In genomic region chr13:27790523-27790922, GRCh38 we compare ENCODE assay signal across 1 cellular context.
TF ChIP-seq lines count a peak whose summit lies in the region.

No MANE protein-coding gene starts in this region.

TF ChIP-seq in SK-N-SH, 30 proteins besides CTCF, POLR2A, EP300 and RAD21 (continued from another document):
- TF ChIP-seq FOXM1 (IDR thresholded peaks at IDR 0.05; ENCODE audit: low read depth): no peak
- TF ChIP-seq TCF12 (IDR thresholded peaks at IDR 0.05): no peak
- no peak for TF ChIP-seq TAF1 (IDR thresholded peaks at IDR 0.05; ENCODE audit: borderline replicate concordance, low read depth, low read length)
- no peak for TF ChIP-seq ZBTB33 (IDR thresholded peaks at IDR 0.05; ENCODE audit: borderline replicate concordance, low read depth)
- no peak for TF ChIP-seq NFIC (IDR thresholded peaks at IDR 0.05; ENCODE audit: borderline replicate concordance)
- TF ChIP-seq, protein P1, sequence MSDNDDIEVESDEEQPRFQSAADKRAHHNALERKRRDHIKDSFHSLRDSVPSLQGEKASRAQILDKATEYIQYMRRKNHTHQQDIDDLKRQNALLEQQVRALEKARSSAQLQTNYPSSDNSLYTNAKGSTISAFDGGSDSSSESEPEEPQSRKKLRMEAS (IDR thresholded peaks at IDR 0.05; ENCODE audit: low read depth): no peak
- no peak for TF ChIP-seq GABPA (IDR thresholded peaks at IDR 0.05; ENCODE audit: low read depth)
- no peak for TF ChIP-seq RCOR1 (IDR thresholded peaks at IDR 0.05; ENCODE audit: low read length)
- TF ChIP-seq FOXJ3 (CRISPR knock-in tag; IDR thresholded peaks at IDR 0.05): no peak
- TF ChIP-seq NRF1 (IDR thresholded peaks at IDR 0.05; ENCODE audit: low read depth, low read length): no peak
- TF ChIP-seq IRF3 (IDR thresholded peaks at IDR 0.05; ENCODE audit: low read depth, low read length): no peak
- no peak for TF ChIP-seq GATA2 (CRISPR knock-in tag; IDR thresholded peaks at IDR 0.05)
- TF ChIP-seq SIN3A (IDR thresholded peaks at IDR 0.05; ENCODE audit: borderline replicate concordance, low read depth, low read length): no peak
